ENCODE assay signal across 20 cellular contexts in the genomic region with DNA sequence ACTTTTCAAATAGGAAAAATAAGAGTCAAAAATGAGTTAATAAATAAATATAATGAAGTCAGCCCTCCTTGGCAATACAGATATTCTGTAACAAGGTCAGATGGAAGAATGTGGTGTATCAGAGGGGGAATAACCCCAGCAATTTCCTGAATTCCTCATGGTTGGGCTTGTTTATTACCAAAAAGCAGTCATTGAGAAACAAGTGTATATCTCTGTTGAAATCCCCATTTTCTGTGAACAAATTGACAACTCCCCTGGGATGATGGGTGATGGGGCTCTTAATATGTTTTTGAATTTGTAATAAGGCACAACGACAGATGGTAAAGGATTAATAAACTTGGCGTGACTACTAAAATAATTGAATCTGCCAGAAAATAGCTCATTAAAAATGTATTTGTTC. TPM values are rescaled to one million over a fixed set of nuclear protein-coding genes. Genes with fewer than 3 reads are reported as not detected.
A peak's percentile ranks its signal among the peaks of the same experiment; 100 is the strongest.
DNase-seq lines count a peak whose midpoint lies in the region; ATAC-seq and TF ChIP-seq lines count a peak whose summit lies in the region.
"Had no signal": no experiment of that assay in that cellular context is flagged by ENCODE, and none has a peak within 500 bp of the region (broad histone marks: within the 10 kb centered on the region; RNA-seq: fewer than 3 reads in every experiment).

No MANE protein-coding gene starts in this region.

- ATAC-seq in memory B cell (ENCODE audit: low read depth) (no peak), right lobe of liver (no peak)
- no peak for ATAC-seq in effector memory CD8-positive, alpha-beta T cell (replicated peaks)

- peak overlapping the region; percentile 20 for H3K27ac ChIP-seq in A673 (ENCODE audit: low read depth, low read length, poor library complexity, severe bottlenecking)
- no peak overlapping the region for H3K27ac ChIP-seq in right lobe of liver
- H3K27ac ChIP-seq: epithelial cell of prostate, neural progenitor cell, psoas muscle, RWPE1, vagina had no signal

- no peaks in the 10 kb centered on the region for H3K27me3 Mint-ChIP-seq in memory B cell
- H3K27me3 Mint-ChIP-seq in effector memory CD8-positive, alpha-beta T cell, result no peaks in the 10 kb centered on the region

- H3K4me1 ChIP-seq in A673 (ENCODE audit: insufficient read depth, low read length, poor library complexity, severe bottlenecking) (peaks cover 17% of the 10 kb centered on the region), right lobe of liver (no peaks in the 10 kb centered on the region)
- H3K4me1 ChIP-seq: adrenal gland, psoas muscle, vagina had no signal

- no peaks in the 10 kb centered on the region for H3K36me3 Mint-ChIP-seq in memory B cell
- H3K36me3 Mint-ChIP-seq in effector memory CD8-positive, alpha-beta T cell (ENCODE audit: insufficient read depth), result no peaks in the 10 kb centered on the region

- CTCF ChIA-PET in A673 (lab: Charles Lee), result no interaction called here

- no peak overlapping the region for H3K4me3 ChIP-seq in A673 (ENCODE audit: low read depth, low read length, poor library complexity, severe bottlenecking)
- H3K4me3 ChIP-seq in right lobe of liver, result no peak overlapping the region
- H3K4me3 ChIP-seq: adrenal gland, mucosa of descending colon, neural progenitor cell, psoas muscle, smooth muscle cell, vagina had no signal

- 77% methylated on average over 2 of the region's 2 CpGs for WGBS in right lobe of liver (ENCODE audit: insufficient coverage, low coverage, low lambda C conversion rate, missing lambda C conversion rate)

- DNase-seq in A673 (ENCODE audit: low spot score) (peak; percentile 51), GM03348 (ENCODE audit: low spot score) (peak; percentile 67), NCI-H524 (lab: John Stamatoyannopoulos, UW) (peak; percentile 97 to 98), memory B cell (ENCODE audit: low spot score in 2 of 2) (no peak), globus pallidus (ENCODE audit: low spot score) (no peak), cortex of kidney (lab: John Stamatoyannopoulos, UW) (no peak), right lobe of liver (no peak)
- no peak for DNase-seq in effector memory CD8-positive, alpha-beta T cell
- DNase-seq: activated effector memory CD4-positive, alpha-beta T cell treated with anti-CD3 and anti-CD28 coated beads, Interleukin-2, amount 50 U/mL, for 16 hours; adrenal gland; NCI-H345; psoas muscle; stimulated activated CD4-positive, alpha-beta T cell treated with anti-CD3 and anti-CD28 coated beads, Interleukin-4, amount 100 ng/mL, for 4 hours; SW 1271 had no signal

- no peak for TF ChIP-seq POLR2A in right lobe of liver (IDR thresholded peaks at IDR 0.05)

- no peaks in the 10 kb centered on the region for H3K9me3 Mint-ChIP-seq in memory B cell
- H3K9me3 Mint-ChIP-seq in effector memory CD8-positive, alpha-beta T cell, result no peaks in the 10 kb centered on the region
- H3K9me3 Mint-ChIP-seq: neural progenitor cell had no signal

- peak overlapping the region; percentile 24 for H3K27ac Mint-ChIP-seq in memory B cell
- H3K27ac Mint-ChIP-seq in effector memory CD8-positive, alpha-beta T cell, result no peak overlapping the region

- POLR2A ChIA-PET in A673 (lab: Charles Lee; ENCODE audit: low non-redundant PET), result no interaction called here

- H3K4me1 Mint-ChIP-seq in memory B cell, result peaks cover 9% of the 10 kb centered on the region
- peaks cover 0 to 2% of the 10 kb centered on the region in 2 donors for H3K4me1 Mint-ChIP-seq in effector memory CD8-positive, alpha-beta T cell (ENCODE audit: low read depth in 2 of 2)

- H3K27me3 ChIP-seq in A673 (replicated peaks; ENCODE audit: insufficient read depth, low read depth, low read length, poor library complexity) (no peaks in the 10 kb centered on the region), right lobe of liver (no peaks in the 10 kb centered on the region)
- H3K27me3 ChIP-seq: adrenal gland, neural progenitor cell, vagina had no signal

- no peak overlapping the region for H3K4me3 Mint-ChIP-seq in memory B cell
- no peak overlapping the region for H3K4me3 Mint-ChIP-seq in effector memory CD8-positive, alpha-beta T cell
- H3K4me3 Mint-ChIP-seq: neural progenitor cell had no signal

- TF ChIP-seq CTCF in A673 (conservative IDR thresholded peaks at IDR 0.05; ENCODE audit: low read depth, low read length), result no peak
- no peak for TF ChIP-seq CTCF in right lobe of liver (IDR thresholded peaks at IDR 0.05)

- no TSS peak for BruUV-seq in A673 (replicated peaks; lab: Mats Ljungman, UMichigan)

- intact Hi-C loops in A673 (cut with micrococcal nuclease; ENCODE audit: unreplicated experiment), result no loop called here
- intact Hi-C loops in right lobe of liver (cut with DNase I), result no loop called here

- H3K36me3 ChIP-seq in A673 (ENCODE audit: insufficient read depth, low read length, poor library complexity, severe bottlenecking), result no peaks in the 10 kb centered on the region
- no peaks in the 10 kb centered on the region for H3K36me3 ChIP-seq in right lobe of liver
- H3K36me3 ChIP-seq: adrenal gland, neural progenitor cell, vagina had no signal

- H3K9me3 ChIP-seq in A673 (ENCODE audit: low read depth, low read length, poor library complexity, severe bottlenecking), result no peaks in the 10 kb centered on the region
- H3K9me3 ChIP-seq in right lobe of liver, result no peaks in the 10 kb centered on the region
- H3K9me3 ChIP-seq: adrenal gland, mucosa of descending colon, psoas muscle, vagina had no signal

RNA-seq across cellular contexts. Expression of gene THBS4, which starts 34.1 kb away (rescaled TPM):
- total RNA-seq in A673 (2021), result 0.43 and 1.6 TPM in 2 replicates
- under 1 TPM in 2 of 6 experiments, not detected in 4; 0.24 to 0.37 TPM for total RNA-seq in right lobe of liver

Comparison
In these comparisons a context has a peak if more than half of its experiments do, and no peak if none do; other contexts are left out.
1. DNase-seq: peak in A673 (single experiment), GM03348 (single experiment) and NCI-H524 (2 of 2); none in memory B cell (0 of 2), effector memory CD8-positive, alpha-beta T cell (0 of 3), globus pallidus (single experiment), cortex of kidney (single experiment) and right lobe of liver (0 of 3).